ENCODE assay signal across 15 cellular contexts in the genomic region with DNA sequence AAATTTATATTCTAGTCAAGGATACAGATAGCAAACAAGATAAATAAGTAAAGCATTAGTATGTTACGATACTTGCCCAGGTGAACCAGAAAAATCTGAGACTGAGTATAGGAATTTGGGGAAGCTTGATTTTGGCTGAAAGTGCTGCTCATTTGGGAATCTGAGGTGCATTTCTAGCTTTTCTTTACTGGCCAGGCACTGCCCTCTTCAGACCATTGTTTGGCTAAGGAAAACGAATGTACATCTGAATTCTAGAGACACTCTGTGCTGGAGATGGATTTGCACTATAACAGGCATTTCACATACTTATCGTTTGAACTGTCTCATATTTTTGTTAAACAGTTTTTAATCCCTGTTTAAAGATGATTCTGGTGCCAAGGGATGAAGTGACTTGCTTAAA. TPM values are rescaled to one million over a fixed set of nuclear protein-coding genes. Genes with fewer than 3 reads are reported as not detected.
A peak's percentile ranks its signal among the peaks of the same experiment; 100 is the strongest.
DNase-seq lines count a peak whose midpoint lies in the region; ATAC-seq and TF ChIP-seq lines count a peak whose summit lies in the region.
"Had no signal": no experiment of that assay in that cellular context is flagged by ENCODE, and none has a peak within 500 bp of the region (broad histone marks: within the 10 kb centered on the region; RNA-seq: fewer than 3 reads in every experiment).

No MANE protein-coding gene starts in this region.

- H4K8ac ChIP-seq in H9 (replicated peaks; ENCODE audit: insufficient read length, low read depth, low read length), result no peak overlapping the region

- TF ChIP-seq EP300 in stomach (IDR thresholded peaks at IDR 0.05), result no peak

- no peak overlapping the region for H2BK5ac ChIP-seq in H9 (ENCODE audit: insufficient read length, low read length)

- peaks cover 12% of the 10 kb centered on the region for H3K79me1 ChIP-seq in H9 (ENCODE audit: insufficient read depth, low read depth, low read length, poor library complexity, severe bottlenecking)

- intact Hi-C loops in activated B cell treated with CpG ODN at 0.5 μM for 24 hours (cut with micrococcal nuclease) (no loop called here), stomach (cut with DNase I; ENCODE audit: low total_unique reads) (no loop called here)

- no peak overlapping the region for H3K14ac ChIP-seq in H9 (ENCODE audit: insufficient read depth, low read length)

- no peak overlapping the region for H2AK5ac ChIP-seq in H9 (ENCODE audit: insufficient read length, low read length)

- no peak for TF ChIP-seq POLR2A in stomach (IDR thresholded peaks at IDR 0.05)

- no peaks in the 10 kb centered on the region for H3K9me2 ChIP-seq in hepatocyte (replicated peaks; ENCODE audit: insufficient read depth)

- H2BK12ac ChIP-seq in H9 (ENCODE audit: insufficient read length, low read depth, low read length), result no peak overlapping the region

- no peak overlapping the region for H3K4me3 Mint-ChIP-seq in activated naive CD8-positive, alpha-beta T cell
- H3K4me3 Mint-ChIP-seq in activated naive CD8-positive, alpha-beta T cell treated with anti-CD3 and anti-CD28 coated beads, Interleukin-2, amount 50 U/mL, for 24 hours, result no peak overlapping the region
- H3K4me3 Mint-ChIP-seq in activated B cell treated with CpG ODN at 0.5 μM for 24 hours (no peak overlapping the region), H9 (no peak overlapping the region)

- no peak overlapping the region for H3K56ac ChIP-seq in H9 (ENCODE audit: insufficient read length, low read depth, low read length)

- H3K27ac ChIP-seq in hepatocyte, result peak overlapping the region; percentile 1
- H3K27ac ChIP-seq in stomach, result peak overlapping the region in 4 of 5 donors; percentile 1 to 70 (median 10)
- H3K27ac ChIP-seq in H9 (ENCODE audit: insufficient read length, low read depth, low read length), result no peak overlapping the region

- no peak overlapping the region for H3K9ac ChIP-seq in H9 (ENCODE audit: extremely low read depth, insufficient read length, low read length)

- no peak overlapping the region for H3T11ph ChIP-seq in H9 (ENCODE audit: low read length)

- peaks cover 48% of the 10 kb centered on the region for H3K4me1 ChIP-seq in hepatocyte (ENCODE audit: insufficient read depth)
- H3K4me1 ChIP-seq in stomach, result peaks cover 68 to 100% (median 94%) of the 10 kb centered on the region in 4 donors
- H3K4me1 ChIP-seq in H9 (ENCODE audit: insufficient read depth, low read length), result peaks cover 5% of the 10 kb centered on the region; the same call in 1 of the 2 replicates

- TF ChIP-seq CTCF in activated B cell treated with CpG ODN at 0.5 μM for 24 hours (IDR thresholded peaks at IDR 0.05) (no peak), hepatocyte (IDR thresholded peaks at IDR 0.05; ENCODE audit: poor library complexity) (peak; percentile 5), stomach (IDR thresholded peaks at IDR 0.05) (no peak), H9 (conservative IDR thresholded peaks at IDR 0.05) (no peak)

- H2BK20ac ChIP-seq in H9 (ENCODE audit: low read depth, low read length, poor library complexity, severe bottlenecking), result no peak overlapping the region

- H3K27me3 ChIP-seq in hepatocyte (no peaks in the 10 kb centered on the region), stomach (no peaks in the 10 kb centered on the region), H9 (ENCODE audit: insufficient read depth, low read length) (no peaks in the 10 kb centered on the region)
- H3K27me3 ChIP-seq: dorsolateral prefrontal cortex had no signal

- POLR2A ChIA-PET in activated B cell treated with CpG ODN at 0.5 μM for 24 hours (lab: Charles Lee), result interaction anchor here (0.7 kb wide), 1 partner anchor 1227 kb away, joined by 4 read pairs; no protein-coding TSS in a partner anchor

- H3K4me3 ChIP-seq in hepatocyte (no peak overlapping the region), stomach (no peak overlapping the region)
- H3K4me3 ChIP-seq: dorsolateral prefrontal cortex, GM12878 had no signal

- H2AFZ ChIP-seq in hepatocyte, result no peak overlapping the region
- no peak overlapping the region for H2AFZ ChIP-seq in H9 (ENCODE audit: low read length)

- H3K36me3 Mint-ChIP-seq in activated naive CD8-positive, alpha-beta T cell, result peaks cover 12% of the 10 kb centered on the region
- peaks cover 46% of the 10 kb centered on the region for H3K36me3 Mint-ChIP-seq in activated naive CD8-positive, alpha-beta T cell treated with anti-CD3 and anti-CD28 coated beads, Interleukin-2, amount 50 U/mL, for 24 hours (ENCODE audit: low read depth)
- peaks cover 42% of the 10 kb centered on the region for H3K36me3 Mint-ChIP-seq in activated B cell treated with CpG ODN at 0.5 μM for 24 hours (ENCODE audit: low read depth)
- H3K36me3 Mint-ChIP-seq in H9 (ENCODE audit: insufficient read depth in 1 of 3, low read depth in 3 of 3), result peaks cover 2 to 26% (median 15%) of the 10 kb centered on the region in 3 experiments; a peak in 6 of 7 replicates

- peaks cover 100% of the 10 kb centered on the region for H4K20me1 ChIP-seq in hepatocyte (ENCODE audit: insufficient read depth, poor library complexity, severe bottlenecking)
- H4K20me1 ChIP-seq in H9 (ENCODE audit: control insufficient read depth, insufficient read depth, insufficient read length), result no peaks in the 10 kb centered on the region

- no peak overlapping the region for H4K91ac ChIP-seq in H9 (ENCODE audit: insufficient read length, low read depth, low read length)

- H3K4ac ChIP-seq in H9 (ENCODE audit: low read depth, low read length), result no peak overlapping the region

- no peaks in the 10 kb centered on the region for H3K27me3 Mint-ChIP-seq in activated naive CD8-positive, alpha-beta T cell
- H3K27me3 Mint-ChIP-seq in activated naive CD8-positive, alpha-beta T cell treated with anti-CD3 and anti-CD28 coated beads, Interleukin-2, amount 50 U/mL, for 24 hours, result no peaks in the 10 kb centered on the region
- H3K27me3 Mint-ChIP-seq in activated B cell treated with CpG ODN at 0.5 μM for 24 hours (no peaks in the 10 kb centered on the region), H9 (ENCODE audit: low read depth) (no peaks in the 10 kb centered on the region)

- H3K9me3 ChIP-seq in hepatocyte (ENCODE audit: low read depth) (no peaks in the 10 kb centered on the region), stomach (no peaks in the 10 kb centered on the region), H9 (ENCODE audit: control insufficient read depth, low read depth, low read length) (no peaks in the 10 kb centered on the region)

- H4K5ac ChIP-seq in H9 (ENCODE audit: insufficient read length, low read depth, low read length), result no peak overlapping the region

- H3K4me2 ChIP-seq in hepatocyte, result peak overlapping the region; percentile 10
- H3K4me2 ChIP-seq in H9 (ENCODE audit: insufficient read depth, insufficient read length, low read length), result no peak overlapping the region

- H3K79me2 ChIP-seq in hepatocyte (peaks cover 99% of the 10 kb centered on the region), H9 (ENCODE audit: insufficient read depth, low read length) (peaks cover 43% of the 10 kb centered on the region; the same call in 1 of the 2 replicates)

- no peak overlapping the region for H2BK15ac ChIP-seq in H9 (ENCODE audit: low read depth, low read length)

- WGBS in hepatocyte (ENCODE audit: low lambda C conversion rate, missing lambda C conversion rate), result 70% methylated on average over 3 of the region's 3 CpGs
- 18 to 31% (median 25%) methylated on average over 3 of the region's 3 CpGs for WGBS in stomach, 5 donors
- WGBS in H9 (ENCODE audit: extremely low coverage, insufficient read length, low lambda C conversion rate), result no CpG with 5 or more reads among the region's 3 CpGs

- peak overlapping the region; percentile 50 for H3K27ac Mint-ChIP-seq in activated naive CD8-positive, alpha-beta T cell
- no peak overlapping the region for H3K27ac Mint-ChIP-seq in activated naive CD8-positive, alpha-beta T cell treated with anti-CD3 and anti-CD28 coated beads, Interleukin-2, amount 50 U/mL, for 24 hours
- H3K27ac Mint-ChIP-seq in activated B cell treated with CpG ODN at 0.5 μM for 24 hours (peak overlapping the region; percentile 30), H9 (no peak overlapping the region)

- no peaks in the 10 kb centered on the region for H3K9me3 Mint-ChIP-seq in activated naive CD8-positive, alpha-beta T cell (ENCODE audit: low read depth)
- no peaks in the 10 kb centered on the region for H3K9me3 Mint-ChIP-seq in activated naive CD8-positive, alpha-beta T cell treated with anti-CD3 and anti-CD28 coated beads, Interleukin-2, amount 50 U/mL, for 24 hours
- H3K9me3 Mint-ChIP-seq in activated B cell treated with CpG ODN at 0.5 μM for 24 hours (no peaks in the 10 kb centered on the region), H9 (no peaks in the 10 kb centered on the region)

- no peak for ATAC-seq in activated naive CD8-positive, alpha-beta T cell treated with anti-CD3 and anti-CD28 coated beads, Interleukin-2, amount 50 U/mL, for 24 hours
- ATAC-seq in activated B cell treated with CpG ODN at 0.5 μM for 24 hours (ENCODE audit: low read depth), result no peak
- ATAC-seq in GM18517 (IDR thresholded peaks at IDR 0.05; ENCODE audit: unreplicated experiment), result no peak
- ATAC-seq: GM12878 had no signal

- H3K36me3 ChIP-seq in hepatocyte (replicated peaks; ENCODE audit: insufficient read depth, low read depth) (no peaks in the 10 kb centered on the region), stomach (peaks cover 0 to 5% (median 0%) of the 10 kb centered on the region in 4 donors)

- no peak overlapping the region for H2BK120ac ChIP-seq in H9 (ENCODE audit: low read depth, low read length, poor library complexity, severe bottlenecking)

- no peak overlapping the region for H3K18ac ChIP-seq in H9 (ENCODE audit: insufficient read length, low read depth, low read length)

- no peak overlapping the region for H3K23ac ChIP-seq in H9 (ENCODE audit: insufficient read length, low read depth, low read length)

- no peak for DNase-seq in activated naive CD8-positive, alpha-beta T cell treated with anti-CD3 and anti-CD28 coated beads, Interleukin-2, amount 50 U/mL, for 24 hours
- no peak for DNase-seq in activated B cell treated with CpG ODN at 0.5 μM for 24 hours
- no peak for DNase-seq in hepatocyte (ENCODE audit: low spot score)
- no peak for DNase-seq in stomach
- no peak for DNase-seq in H9
- DNase-seq in NCI-H82 treated with DMSO at 0.1 percent for 48 hours (lab: John Stamatoyannopoulos, UW; ENCODE audit: unreplicated experiment), result no peak
- DNase-seq: dorsolateral prefrontal cortex; foreskin melanocyte; KBM-7; NCI-H2029; SHP77 treated with DMSO at 0.1 percent for 48 hours; stimulated activated CD4-positive, alpha-beta T cell treated with anti-CD3 and anti-CD28 coated beads, Interleukin-2, amount 100 ng/mL, for 48 hours had no signal

- H3K4me1 Mint-ChIP-seq in activated naive CD8-positive, alpha-beta T cell (ENCODE audit: low read depth), result peaks cover 90% of the 10 kb centered on the region
- H3K4me1 Mint-ChIP-seq in activated naive CD8-positive, alpha-beta T cell treated with anti-CD3 and anti-CD28 coated beads, Interleukin-2, amount 50 U/mL, for 24 hours, result peaks cover 90% of the 10 kb centered on the region
- H3K4me1 Mint-ChIP-seq in activated B cell treated with CpG ODN at 0.5 μM for 24 hours (peaks cover 93% of the 10 kb centered on the region), H9 (peaks cover 63 to 72% of the 10 kb centered on the region in 2 experiments)

- CTCF ChIA-PET in activated B cell treated with CpG ODN at 0.5 μM for 24 hours (lab: Charles Lee), result no interaction called here

- H3K23me2 ChIP-seq in H9 (ENCODE audit: insufficient read length, low read depth, low read length, poor library complexity, severe bottlenecking), result no peaks in the 10 kb centered on the region

RNA-seq across cellular contexts. Expression of a gene that starts 23.4 kb away (rescaled TPM):
- 116 and 142 TPM in 2 replicates for total RNA-seq in activated B cell treated with CpG ODN at 0.5 μM for 24 hours
- total RNA-seq in hepatocyte, result 32.3 and 35.8 TPM in 2 replicates
- 26.6 and 27.9 TPM in 2 replicates for polyA plus RNA-seq in hepatocyte
- 10 to 100 TPM; 42.9 to 74.2 (median 50.1) TPM for total RNA-seq in stomach
- 10 to 100 TPM in 2 of 3 donors, 1 to 10 TPM in 1; 9.9 to 10.8 (median 10.4) TPM for polyA plus RNA-seq in stomach
- total RNA-seq in H9 (2021), result 133 and 147 TPM in 2 replicates

Comparison
In these comparisons a context has a peak if more than half of its experiments do, and no peak if none do; other contexts are left out.
1. H3K27ac Mint-ChIP-seq: peak in activated naive CD8-positive, alpha-beta T cell (single experiment) and activated B cell treated with CpG ODN at 0.5 μM for 24 hours (single experiment); none in activated naive CD8-positive, alpha-beta T cell treated with anti-CD3 and anti-CD28 coated beads, Interleukin-2, amount 50 U/mL, for 24 hours (single experiment) and H9 (0 of 3).